Comparison of ENCODE assay signal across 23 cellular contexts in the genomic region with DNA sequence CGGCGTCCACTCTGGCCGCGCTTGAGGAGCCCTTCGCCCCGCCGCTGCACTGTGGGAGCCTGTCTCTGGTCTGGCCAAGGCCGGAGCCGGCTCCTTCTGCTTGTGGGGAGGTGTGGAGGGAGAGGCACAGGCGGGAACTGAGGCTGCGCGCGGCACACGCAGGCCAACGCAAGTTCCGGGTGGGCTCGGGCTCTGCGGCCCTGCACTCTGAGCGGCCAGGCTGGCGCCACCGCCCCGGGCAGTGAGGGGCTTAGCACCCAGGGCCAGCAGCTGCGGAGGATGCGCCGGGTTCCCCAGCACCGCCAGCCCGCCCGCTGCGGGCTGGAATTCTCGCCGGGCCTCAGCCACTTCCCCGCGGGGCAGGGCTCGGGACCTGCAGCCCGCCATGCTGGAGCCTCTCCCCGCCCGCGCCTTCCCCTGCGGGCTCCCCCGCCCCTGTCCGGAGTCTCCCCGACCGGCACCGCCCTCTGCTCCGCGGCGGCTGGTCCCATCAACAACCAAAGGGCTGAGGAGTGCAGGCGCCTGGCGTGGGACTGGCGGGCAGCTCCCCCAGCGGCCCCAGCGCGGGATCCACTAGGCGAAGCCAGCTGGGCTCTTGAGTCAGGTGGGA.
A peak's percentile ranks its signal among the peaks of the same experiment; 100 is the strongest.
DNase-seq lines count a peak whose midpoint lies in the region; ATAC-seq and TF ChIP-seq lines count a peak whose summit lies in the region.
"Had no signal": no experiment of that assay in that cellular context is flagged by ENCODE, and none has a peak within 500 bp of the region (broad histone marks: within the 10 kb centered on the region; RNA-seq: fewer than 3 reads in every experiment).

No MANE protein-coding gene starts in this region.

- TF ChIP-seq EP300 in ovary (IDR thresholded peaks at IDR 0.05), result no peak

- CTCF ChIA-PET in Caco-2 (lab: Charles Lee), result no interaction called here

- WGBS in testis, 2 donors, result 71 to 89% methylated on average over 15 to 52 of the region's 54 CpGs
- WGBS in ovary, 3 donors, result 95 to 97% (median 96%) methylated on average over 47 to 54 of the region's 54 CpGs

- peak overlapping the region; percentile 53 to 55 for H3K4me3 ChIP-seq in testis
- no peak overlapping the region for H3K4me3 ChIP-seq in foreskin fibroblast (ENCODE audit: low read depth in 1 of 2, low read length in 2 of 2)
- no peak overlapping the region for H3K4me3 ChIP-seq in Caco-2 (ENCODE audit: low read depth, low read length)
- no peak overlapping the region for H3K4me3 ChIP-seq in ovary
- H3K4me3 ChIP-seq: hepatocyte, vagina had no signal

- no peaks in the 10 kb centered on the region for H3K27me3 ChIP-seq in testis
- H3K27me3 ChIP-seq in Caco-2 (replicated peaks; ENCODE audit: control insufficient read depth, insufficient read depth, low read length), result no peaks in the 10 kb centered on the region
- no peaks in the 10 kb centered on the region for H3K27me3 ChIP-seq in ovary
- H3K27me3 ChIP-seq: hepatocyte, vagina had no signal

- peaks cover 8% of the 10 kb centered on the region for H3K4me1 Mint-ChIP-seq in Caco-2 (ENCODE audit: low read depth, unreplicated experiment)
- H3K4me1 Mint-ChIP-seq: activated CD4-positive, alpha-beta T cell treated with anti-CD3 and anti-CD28 coated beads for 36 hours; activated naive CD4-positive, alpha-beta T cell treated with anti-CD3 and anti-CD28 coated beads, Interleukin-2, amount 50 U/mL, for 24 hours; central memory CD8-positive, alpha-beta T cell; naive B cell had no signal

- H3K4me3 Mint-ChIP-seq in Caco-2 (ENCODE audit: unreplicated experiment), result no peak overlapping the region
- H3K4me3 Mint-ChIP-seq: activated CD4-positive, alpha-beta T cell treated with anti-CD3 and anti-CD28 coated beads for 36 hours; activated naive CD4-positive, alpha-beta T cell treated with anti-CD3 and anti-CD28 coated beads, Interleukin-2, amount 50 U/mL, for 24 hours; activated T-cell treated with anti-CD3 and anti-CD28 coated beads, Interleukin-2, amount 50 U/mL, for 4 hours; CD4-positive, alpha-beta T cell; central memory CD8-positive, alpha-beta T cell; naive B cell had no signal

- H3K27ac Mint-ChIP-seq in Caco-2 (ENCODE audit: unreplicated experiment), result no peak overlapping the region
- H3K27ac Mint-ChIP-seq: activated CD4-positive, alpha-beta T cell treated with anti-CD3 and anti-CD28 coated beads for 36 hours; activated naive CD4-positive, alpha-beta T cell treated with anti-CD3 and anti-CD28 coated beads, Interleukin-2, amount 50 U/mL, for 24 hours; CD4-positive, alpha-beta T cell; naive B cell had no signal

- peaks cover 2% of the 10 kb centered on the region for H3K27me3 Mint-ChIP-seq in Caco-2 (ENCODE audit: insufficient read depth, unreplicated experiment)
- H3K27me3 Mint-ChIP-seq: activated CD4-positive, alpha-beta T cell treated with anti-CD3 and anti-CD28 coated beads for 36 hours; activated naive CD4-positive, alpha-beta T cell treated with anti-CD3 and anti-CD28 coated beads, Interleukin-2, amount 50 U/mL, for 24 hours; CD4-positive, alpha-beta T cell; central memory CD8-positive, alpha-beta T cell; naive B cell had no signal

- H3K36me3 ChIP-seq in testis (ENCODE audit: low read depth, missing control alignments), result no peaks in the 10 kb centered on the region
- no peaks in the 10 kb centered on the region for H3K36me3 ChIP-seq in Caco-2 (ENCODE audit: control insufficient read depth, insufficient read depth, low read length)
- H3K36me3 ChIP-seq in ovary, result no peaks in the 10 kb centered on the region
- H3K36me3 ChIP-seq: vagina had no signal

- intact Hi-C loops in testis (cut with DNase I; ENCODE audit: low total_unique reads), result no loop called here
- intact Hi-C loops in Caco-2 (cut with micrococcal nuclease; ENCODE audit: unreplicated experiment), result no loop called here
- intact Hi-C loops in ovary (cut with DNase I), result no loop called here

- peaks cover 24% of the 10 kb centered on the region for H3K9me3 Mint-ChIP-seq in Caco-2 (ENCODE audit: unreplicated experiment)

- no peak for ATAC-seq in left lobe of liver
- ATAC-seq: activated CD4-positive, alpha-beta T cell treated with anti-CD3 and anti-CD28 coated beads for 36 hours; activated T-cell treated with anti-CD3 and anti-CD28 coated beads, Interleukin-2, amount 50 U/mL, for 4 hours; HCT116 had no signal

- H3K27ac ChIP-seq in testis (peak overlapping the region in 1 of 2 donors; percentile 59), ovary (no peak overlapping the region)
- H3K27ac ChIP-seq: epithelial cell of prostate, hepatocyte, vagina had no signal

- TF ChIP-seq POLR2A in testis (IDR thresholded peaks at IDR 0.05), result no peak
- TF ChIP-seq POLR2A in ovary (IDR thresholded peaks at IDR 0.05), result no peak

- no peak for TF ChIP-seq CTCF in testis (IDR thresholded peaks at IDR 0.05)
- TF ChIP-seq CTCF in foreskin fibroblast (IDR thresholded peaks at IDR 0.05; ENCODE audit: low read depth, low read length), result no peak
- no peak for TF ChIP-seq CTCF in Caco-2 (IDR thresholded peaks at IDR 0.05; ENCODE audit: insufficient read depth in 1 of 2, low read depth in 1 of 2, low read length in 1 of 2, severe bottlenecking in 1 of 2, unreplicated experiment in 1 of 2)
- no peak for TF ChIP-seq CTCF in ovary (IDR thresholded peaks at IDR 0.05)

- H3K4me1 ChIP-seq in testis (no peaks in the 10 kb centered on the region), Caco-2 (no peaks in the 10 kb centered on the region), ovary (ENCODE audit: insufficient read depth) (no peaks in the 10 kb centered on the region)
- H3K4me1 ChIP-seq: vagina had no signal

- no TSS peak for BruUV-seq in Caco-2 (replicated peaks; lab: Mats Ljungman, UMichigan)

- POLR2A ChIA-PET in Caco-2 (lab: Charles Lee), result no interaction called here

- DNase-seq in HT1080 (ENCODE audit: low read depth) (peak; percentile 45), SK-MEL-5 (ENCODE audit: low read depth, low spot score) (peak; percentile 43), left lobe of liver (ENCODE audit: low spot score) (peak; percentile 41), testis (peak; percentile 49), foreskin fibroblast (no peak), Caco-2 (no peak), ovary (no peak)
- DNase-seq: activated CD4-positive, alpha-beta T cell treated with anti-CD3 and anti-CD28 coated beads for 36 hours; activated T-cell treated with anti-CD3 and anti-CD28 coated beads, Interleukin-2, amount 50 U/mL, for 4 hours; CD4-positive, alpha-beta T cell; GDM1; Karpas-422; naive B cell; NCI-H1694 treated with DMSO at 0.1 percent for 48 hours; NCI-H748 treated with DMSO at 0.1 percent for 48 hours; occipital lobe; SHP77 treated with DMSO at 0.1 percent for 48 hours had no signal

- in situ Hi-C loops in SK-MEL-5 (cut with HindIII; ENCODE audit: low pct_unique_long_range_greater_than_20kb, low sequenced_read_pairs), result no loop called here

- H3K9me3 ChIP-seq in testis (no peaks in the 10 kb centered on the region), Caco-2 (no peaks in the 10 kb centered on the region), ovary (no peaks in the 10 kb centered on the region)
- H3K9me3 ChIP-seq: vagina had no signal

- no peaks in the 10 kb centered on the region for H3K36me3 Mint-ChIP-seq in Caco-2 (ENCODE audit: insufficient read depth, unreplicated experiment)
- H3K36me3 Mint-ChIP-seq: activated naive CD4-positive, alpha-beta T cell treated with anti-CD3 and anti-CD28 coated beads, Interleukin-2, amount 50 U/mL, for 24 hours; naive B cell had no signal

Comparison
In these comparisons a context has a peak if more than half of its experiments do, and no peak if none do; other contexts are left out.
1. DNase-seq: peak in HT1080 (single experiment), SK-MEL-5 (single experiment), left lobe of liver (single experiment) and testis (single experiment); none in foreskin fibroblast (0 of 2), Caco-2 (0 of 2) and ovary (0 of 5).
2. H3K4me3 ChIP-seq: peak in testis (2 of 2); none in foreskin fibroblast (0 of 2), Caco-2 (single experiment) and ovary (single experiment).